In the genomic region with DNA sequence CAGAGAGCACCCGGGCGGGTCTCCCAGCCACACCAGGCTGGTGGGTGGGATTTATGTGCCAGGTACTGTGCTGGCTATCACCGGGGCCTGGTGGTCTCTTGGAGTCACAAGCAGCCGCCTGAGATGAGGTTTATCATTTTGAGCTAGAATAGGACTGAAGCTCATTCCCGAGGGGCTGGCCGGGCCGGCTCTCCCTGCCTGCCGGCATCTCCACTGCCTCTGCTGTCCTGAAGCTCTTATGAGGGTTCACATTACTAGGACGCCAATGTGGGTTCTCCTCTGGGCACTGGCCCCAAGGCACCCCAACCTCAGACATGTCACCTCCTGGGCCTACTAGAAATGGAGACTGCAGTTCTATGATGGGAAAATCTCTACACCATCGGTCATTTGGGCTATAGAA, we compare ENCODE assay signal across 4 cellular contexts.
DNase-seq lines count a peak whose midpoint lies in the region; FAIRE-seq and TF ChIP-seq lines count a peak whose summit lies in the region.
"Not testable (repeated sequence)": the region's sequence is repeated elsewhere in the genome, so short reads cannot be mapped to it uniquely, and the experiment has no call there.

No MANE protein-coding gene starts in this region.

- 45% methylated on average over 5 of the region's 10 CpGs for WGBS in suprapubic skin

- not testable (repeated sequence) for H3K9me3 Mint-ChIP-seq in nephron progenitor cell

- TF ChIP-seq EP300 in suprapubic skin (IDR thresholded peaks at IDR 0.05), result not testable (repeated sequence)

- not testable (repeated sequence) for DNase-seq in bronchial epithelial cell (ENCODE audit: low read depth); nephron progenitor cell; suprapubic skin (ENCODE audit: low spot score in 2 of 2)
- DNase-seq in posterior vena cava (ENCODE audit: low spot score), result peak; percentile 82

- not testable (repeated sequence) for H3K4me3 ChIP-seq in bronchial epithelial cell (ENCODE audit: low read depth, low read length)
- H3K4me3 ChIP-seq in suprapubic skin, result peak overlapping the region; percentile 31

- not testable (repeated sequence) for H3K27me3 Mint-ChIP-seq in nephron progenitor cell (ENCODE audit: low read depth, poor library complexity)

- peak overlapping the region; percentile 67 for H3K27ac ChIP-seq in suprapubic skin

- H3K36me3 Mint-ChIP-seq in nephron progenitor cell (ENCODE audit: low read depth), result not testable (repeated sequence)

- H3K4me3 Mint-ChIP-seq in nephron progenitor cell, result not testable (repeated sequence)

- not testable (repeated sequence) for H3K36me3 ChIP-seq in bronchial epithelial cell (ENCODE audit: control insufficient read depth, insufficient read depth, low read length); suprapubic skin

- H3K27me3 ChIP-seq in bronchial epithelial cell (ENCODE audit: control insufficient read depth, insufficient read depth, low read length), result not testable (repeated sequence)
- peaks cover 38% of the 10 kb centered on the region for H3K27me3 ChIP-seq in suprapubic skin

- peaks cover 52% of the 10 kb centered on the region for H3K4me1 ChIP-seq in suprapubic skin

- TF ChIP-seq POLR2A in suprapubic skin (IDR thresholded peaks at IDR 0.05), result not testable (repeated sequence)

- not testable (repeated sequence) for H3K9me3 ChIP-seq in suprapubic skin

- not testable (repeated sequence) for TF ChIP-seq CTCF in bronchial epithelial cell (IDR thresholded peaks at IDR 0.05; ENCODE audit: insufficient read depth, low read length, severe bottlenecking); nephron progenitor cell (IDR thresholded peaks at IDR 0.05); suprapubic skin (IDR thresholded peaks at IDR 0.05)

- intact Hi-C loops in posterior vena cava (cut with DNase I), result not testable (repeated sequence)

- peak overlapping the region; percentile 48 for H3K27ac Mint-ChIP-seq in nephron progenitor cell

- peak; percentile 28 for FAIRE-seq in bronchial epithelial cell (lab: Jason Lieb, UNC)

- peaks cover 18% of the 10 kb centered on the region for H3K4me1 Mint-ChIP-seq in nephron progenitor cell
